8 cellular contexts compared by ENCODE assay signal in genomic region chr11:45180888-45181594, GRCh38. TPM values are rescaled to one million over a fixed set of nuclear protein-coding genes. Genes with fewer than 3 reads are reported as not detected.
DNase-seq lines count a peak whose midpoint lies in the region; ATAC-seq and TF ChIP-seq lines count a peak whose summit lies in the region.

No MANE protein-coding gene starts in this region.

- H3K36me3 ChIP-seq in duodenal mucosa (ENCODE audit: control insufficient read depth in 1 of 2, insufficient read depth in 2 of 2, low read length in 2 of 2) (peaks cover 0 to 11% of the 10 kb centered on the region in 2 donors), mesenchymal stem cell (ENCODE audit: control insufficient read depth in 1 of 2, insufficient read depth in 2 of 2, low read depth in 1 of 2, low read length in 2 of 2) (peaks cover 10 to 22% of the 10 kb centered on the region in 2 experiments)

- POLR2A ChIA-PET in activated CD4-positive, alpha-beta T cell treated with anti-CD3 and anti-CD28 coated beads for 36 hours (lab: Charles Lee) = no interaction called here

- CTCF ChIA-PET in activated CD4-positive, alpha-beta T cell treated with anti-CD3 and anti-CD28 coated beads for 36 hours (lab: Charles Lee) = interaction anchor here (0.7 kb wide), 2 partner anchors 249 to 564 kb away, joined by 3 read pairs; no protein-coding TSS in a partner anchor

- peaks cover 3% of the 10 kb centered on the region for H3K4me1 Mint-ChIP-seq in activated CD4-positive, alpha-beta T cell treated with anti-CD3 and anti-CD28 coated beads for 36 hours
- peaks cover 30% of the 10 kb centered on the region for H3K4me1 Mint-ChIP-seq in stimulated activated memory B cell treated with anti-CD40 and anti-IgM and Interleukin-4, amounts not matched to agents 10 μg/mL and 1 μg/mL and 100 μg/mL, for 72 hours

- H2BK5ac ChIP-seq in mesenchymal stem cell (ENCODE audit: low read depth, low read length, poor library complexity, severe bottlenecking) = no peak overlapping the region

- H2BK15ac ChIP-seq in mesenchymal stem cell (ENCODE audit: low read depth, poor library complexity, severe bottlenecking) = peak overlapping the region; percentile 96

- H3K4me3 ChIP-seq in AG09309 (ENCODE audit: control insufficient read depth, low read depth, low read length) = peak overlapping the region; percentile 37
- H3K4me3 ChIP-seq in duodenal mucosa (ENCODE audit: low read depth in 1 of 2, low read length in 2 of 2) = peak overlapping the region; percentile 58 to 59
- peak overlapping the region; percentile 64 to 69 for H3K4me3 ChIP-seq in mesenchymal stem cell (ENCODE audit: insufficient read depth in 1 of 2, low read depth in 1 of 2, low read length in 2 of 2)

- no peaks in the 10 kb centered on the region for H3K36me3 Mint-ChIP-seq in activated CD4-positive, alpha-beta T cell treated with anti-CD3 and anti-CD28 coated beads for 36 hours (ENCODE audit: low read depth)
- peaks cover 16% of the 10 kb centered on the region for H3K36me3 Mint-ChIP-seq in stimulated activated memory B cell treated with anti-CD40 and anti-IgM and Interleukin-4, amounts not matched to agents 10 μg/mL and 1 μg/mL and 100 μg/mL, for 72 hours

- peak overlapping the region; percentile 37 to 72 for H3K18ac ChIP-seq in mesenchymal stem cell (ENCODE audit: low read depth in 1 of 2, low read length in 2 of 2)

- H4K91ac ChIP-seq in mesenchymal stem cell (ENCODE audit: low read length) = peak overlapping the region; percentile 74

- peaks cover 22% of the 10 kb centered on the region for H3K27me3 Mint-ChIP-seq in activated CD4-positive, alpha-beta T cell treated with anti-CD3 and anti-CD28 coated beads for 36 hours
- H3K27me3 Mint-ChIP-seq in stimulated activated memory B cell treated with anti-CD40 and anti-IgM and Interleukin-4, amounts not matched to agents 10 μg/mL and 1 μg/mL and 100 μg/mL, for 72 hours = peaks cover 10% of the 10 kb centered on the region

- H2AK5ac ChIP-seq in mesenchymal stem cell (ENCODE audit: low read length, severe bottlenecking) = peak overlapping the region; percentile 7

- H3K4me1 ChIP-seq in duodenal mucosa (ENCODE audit: control insufficient read depth in 1 of 2, insufficient read depth in 2 of 2, low read length in 2 of 2) (peaks cover 13 to 14% of the 10 kb centered on the region in 2 donors), mesenchymal stem cell (ENCODE audit: control insufficient read depth, insufficient read depth, low read depth, low read length) (peaks cover 26% of the 10 kb centered on the region)

- peak overlapping the region in 1 of 2 experiments; percentile 86 for H3K14ac ChIP-seq in mesenchymal stem cell (ENCODE audit: low read length in 2 of 2)

- peak overlapping the region; percentile 44 to 68 for H2BK12ac ChIP-seq in mesenchymal stem cell (ENCODE audit: low read length in 2 of 2)

- no peak overlapping the region for H3K27ac Mint-ChIP-seq in activated CD4-positive, alpha-beta T cell treated with anti-CD3 and anti-CD28 coated beads for 36 hours
- no peak overlapping the region for H3K27ac Mint-ChIP-seq in stimulated activated memory B cell treated with anti-CD40 and anti-IgM and Interleukin-4, amounts not matched to agents 10 μg/mL and 1 μg/mL and 100 μg/mL, for 72 hours

- no peak for DNase-seq in AG09309 (ENCODE audit: low read depth)
- peak; percentile 43 for DNase-seq in HS-27A (ENCODE audit: low read depth)
- peak; percentile 68 for DNase-seq in activated CD4-positive, alpha-beta T cell treated with anti-CD3 and anti-CD28 coated beads for 36 hours
- peak; percentile 80 for DNase-seq in mesenchymal stem cell

- peak overlapping the region in 1 of 2 experiments; percentile 6 for H3K23ac ChIP-seq in mesenchymal stem cell (ENCODE audit: low read length in 2 of 2)

- peak overlapping the region; percentile 18 to 26 for H3K4ac ChIP-seq in mesenchymal stem cell (ENCODE audit: low read depth in 1 of 2, low read length in 2 of 2)

- H3K9me3 ChIP-seq in duodenal mucosa (ENCODE audit: control insufficient read depth in 1 of 2, low read length in 2 of 2) (no peaks in the 10 kb centered on the region), mesenchymal stem cell (ENCODE audit: control insufficient read depth, low read length) (no peaks in the 10 kb centered on the region)

- TF ChIP-seq CTCF in AG09309 (IDR thresholded peaks at IDR 0.05; ENCODE audit: control insufficient read depth, insufficient read depth, low read depth, low read length, missing control alignments) = no peak

- H3K9ac ChIP-seq in duodenal mucosa (ENCODE audit: low read depth in 1 of 2, low read length in 2 of 2) = peak overlapping the region; percentile 65 to 69
- H3K9ac ChIP-seq in mesenchymal stem cell (ENCODE audit: low read length) = peak overlapping the region; percentile 68

- no peaks in the 10 kb centered on the region for H3K27me3 ChIP-seq in duodenal mucosa (ENCODE audit: control insufficient read depth in 1 of 2, insufficient read depth in 2 of 2, low read length in 2 of 2)
- no peaks in the 10 kb centered on the region for H3K27me3 ChIP-seq in mesenchymal stem cell (ENCODE audit: control insufficient read depth in 1 of 2, insufficient read depth in 1 of 2, low read length in 2 of 2)

- no peaks in the 10 kb centered on the region for H3K9me3 Mint-ChIP-seq in activated CD4-positive, alpha-beta T cell treated with anti-CD3 and anti-CD28 coated beads for 36 hours (ENCODE audit: low read depth)
- H3K9me3 Mint-ChIP-seq in stimulated activated memory B cell treated with anti-CD40 and anti-IgM and Interleukin-4, amounts not matched to agents 10 μg/mL and 1 μg/mL and 100 μg/mL, for 72 hours = no peaks in the 10 kb centered on the region

- H4K8ac ChIP-seq in mesenchymal stem cell (ENCODE audit: low read length) = peak overlapping the region; percentile 49

- peak overlapping the region; percentile 39 for H3K27ac ChIP-seq in duodenal mucosa (ENCODE audit: low read depth, low read length)
- H3K27ac ChIP-seq in mesenchymal stem cell (ENCODE audit: low read length, poor library complexity, severe bottlenecking) = no peak overlapping the region

- peak overlapping the region; percentile 83 for H3K4me2 ChIP-seq in mesenchymal stem cell (ENCODE audit: low read length, poor library complexity, severe bottlenecking)

- peaks cover 6% of the 10 kb centered on the region for H3K79me1 ChIP-seq in mesenchymal stem cell (replicated peaks; ENCODE audit: low read length, poor library complexity, severe bottlenecking)

- peak overlapping the region; percentile 64 for H2BK120ac ChIP-seq in mesenchymal stem cell (ENCODE audit: low read depth, low read length)

- peak overlapping the region; percentile 48 for H2AFZ ChIP-seq in mesenchymal stem cell (ENCODE audit: low read depth, low read length)

- peak; percentile 95 for ATAC-seq in activated CD4-positive, alpha-beta T cell treated with anti-CD3 and anti-CD28 coated beads for 36 hours
- ATAC-seq in stimulated activated memory B cell treated with anti-CD40 and anti-IgM and Interleukin-4, amounts not matched to agents 10 μg/mL and 1 μg/mL and 100 μg/mL, for 72 hours = peak; percentile 81
- ATAC-seq in GM19328 (IDR thresholded peaks at IDR 0.05; ENCODE audit: unreplicated experiment) = no peak
- no peak for ATAC-seq in HG03354 (IDR thresholded peaks at IDR 0.05; ENCODE audit: poor library complexity, severe bottlenecking, unreplicated experiment)

- no peak overlapping the region for H3K4me3 Mint-ChIP-seq in activated CD4-positive, alpha-beta T cell treated with anti-CD3 and anti-CD28 coated beads for 36 hours
- H3K4me3 Mint-ChIP-seq in stimulated activated memory B cell treated with anti-CD40 and anti-IgM and Interleukin-4, amounts not matched to agents 10 μg/mL and 1 μg/mL and 100 μg/mL, for 72 hours = no peak overlapping the region

- WGBS in mesenchymal stem cell = 8% methylated on average over 35 of the region's 42 CpGs

- intact Hi-C loops in activated CD4-positive, alpha-beta T cell treated with anti-CD3 and anti-CD28 coated beads for 36 hours (cut with DNase I, micrococcal nuclease) = loop anchor here in 1 of 2 experiments (1.0 to 5.0 kb wide), 2 partner anchors 34 to 69 kb away; no protein-coding TSS in a partner anchor

RNA-seq across cellular contexts. Expression of gene PRDM11, which starts 34.6 kb away (rescaled TPM):
- under 1 TPM; 0.61 to 0.94 TPM for total RNA-seq in activated CD4-positive, alpha-beta T cell treated with anti-CD3 and anti-CD28 coated beads for 36 hours
- polyA plus RNA-seq in mesenchymal stem cell (2013, experiment 1 of 2) = 4.6 TPM
- polyA plus RNA-seq in mesenchymal stem cell (2013, experiment 2 of 2) = 5.2 TPM

Comparison
In these comparisons a context has a peak if more than half of its experiments do, and no peak if none do; other contexts are left out.
1. ATAC-seq: peak in activated CD4-positive, alpha-beta T cell treated with anti-CD3 and anti-CD28 coated beads for 36 hours (single experiment) and stimulated activated memory B cell treated with anti-CD40 and anti-IgM and Interleukin-4, amounts not matched to agents 10 μg/mL and 1 μg/mL and 100 μg/mL, for 72 hours (single experiment); none in GM19328 (single experiment) and HG03354 (single experiment).
2. Peak in every context shown above with its lines, with median percentiles within 50 percentile points of each other: H3K4me3 ChIP-seq.